39 cellular contexts compared by ENCODE assay signal in the genomic region with DNA sequence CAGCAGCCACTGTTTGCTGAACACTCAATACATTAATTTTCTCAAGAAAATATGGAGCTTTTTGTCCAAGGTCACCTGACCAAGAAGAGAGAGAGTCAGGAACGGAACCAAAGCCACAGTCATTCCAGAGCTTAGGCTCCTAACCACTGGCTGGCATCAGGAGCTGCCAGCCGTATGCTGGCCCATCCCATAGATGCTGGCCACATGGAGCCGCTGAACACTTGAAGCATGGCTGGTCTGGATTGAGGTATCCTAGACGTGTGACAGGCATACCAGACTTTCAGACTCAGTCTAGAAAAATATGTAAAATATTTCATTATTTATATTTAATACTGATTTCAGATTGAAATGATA.
"Had no signal": no experiment of that assay in that cellular context is flagged by ENCODE, and none has a peak within 500 bp of the region (broad histone marks: within the 10 kb centered on the region; RNA-seq: fewer than 3 reads in every experiment).

No MANE protein-coding gene starts in this region.

- H3K36me3 Mint-ChIP-seq: activated CD4-positive, alpha-beta memory T cell treated with anti-CD3 and anti-CD28 coated beads for 36 hours; activated CD8-positive, alpha-beta memory T cell treated with anti-CD3 and anti-CD28 coated beads, Interleukin-2, amount 10 ng/mL, durations not matched to agents 7 days and 5 days; activated naive CD4-positive, alpha-beta T cell treated with anti-CD3 and anti-CD28 coated beads, Interleukin-2, amount 50 U/mL, for 24 hours; activated naive CD8-positive, alpha-beta T cell treated with anti-CD3 and anti-CD28 coated beads for 36 hours; brain had no signal

- H3K27me3 ChIP-seq: adrenal gland, breast epithelium, cardiac muscle cell had no signal

- H3K27ac ChIP-seq: adrenal gland, breast epithelium, cardiac muscle cell, coronary artery, dorsolateral prefrontal cortex, esophagus muscularis mucosa, foreskin keratinocyte, gastrocnemius medialis, WERI-Rb-1 had no signal

- DNase-seq: activated B cell treated with CpG ODN at 0.5 μM for 24 hours; activated CD4-positive, alpha-beta memory T cell treated with anti-CD3 and anti-CD28 coated beads for 36 hours; activated CD4-positive, alpha-beta T cell treated with anti-CD3 and anti-CD28 coated beads for 36 hours; activated CD4-positive, alpha-beta T cell treated with anti-CD3 and anti-CD28 coated beads, Interleukin-2, amount 10 ng/mL, durations not matched to agents 24 days and 14 days; activated CD4-positive, CD25-positive, alpha-beta regulatory T cell treated with anti-CD3 and anti-CD28 coated beads, Interleukin-2, amount 50 U/mL, for 72 hours; activated CD8-positive, alpha-beta memory T cell treated with anti-CD3 and anti-CD28 coated beads, Interleukin-2, amount 10 ng/mL, durations not matched to agents 7 days and 5 days; activated CD8-positive, alpha-beta memory T cell treated with anti-CD3 and anti-CD28 coated beads, Interleukin-2, amount 50 U/mL, for 4 hours; activated CD8-positive, alpha-beta T cell treated with anti-CD3 and anti-CD28 coated beads, Interleukin-2, amount 10 ng/mL, durations not matched to agents 7 days and 5 days; activated effector memory CD4-positive, alpha-beta T cell treated with anti-CD3 and anti-CD28 coated beads, Interleukin-2, amount 50 U/mL, for 16 hours; activated naive CD4-positive, alpha-beta T cell treated with anti-CD3 and anti-CD28 coated beads for 36 hours; activated naive CD8-positive, alpha-beta T cell treated with anti-CD3 and anti-CD28 coated beads for 36 hours; activated naive CD8-positive, alpha-beta T cell treated with anti-CD3 and anti-CD28 coated beads, Interleukin-2, amount 50 U/mL, for 24 hours; activated T-cell treated with anti-CD3 and anti-CD28 coated beads, Interleukin-2, amount 50 U/mL, for 1 hour; activated T-cell treated with anti-CD3 and anti-CD28 coated beads, Interleukin-2, amount 50 U/mL, for 48 hours; amygdala; aorta; central memory CD4-positive, alpha-beta T cell; cerebellar nuclear complex; dorsolateral prefrontal cortex; effector memory CD4-positive, alpha-beta T cell; erythroblast; foreskin keratinocyte; gastrocnemius medialis; head of caudate nucleus; T-helper 1 cell; T-helper 17 cell; T1000; WERI-Rb-1 had no signal

- H3K4me1 ChIP-seq: adrenal gland, breast epithelium, esophagus muscularis mucosa, foreskin keratinocyte, gastrocnemius medialis had no signal

- H3K4me3 Mint-ChIP-seq: activated B cell treated with CpG ODN at 0.5 μM for 24 hours; activated CD4-positive, alpha-beta memory T cell treated with anti-CD3 and anti-CD28 coated beads for 36 hours; activated CD4-positive, alpha-beta T cell treated with anti-CD3 and anti-CD28 coated beads for 36 hours; activated CD4-positive, alpha-beta T cell treated with anti-CD3 and anti-CD28 coated beads, Interleukin-2, amount 10 ng/mL, durations not matched to agents 24 days and 14 days; activated CD8-positive, alpha-beta memory T cell treated with anti-CD3 and anti-CD28 coated beads, Interleukin-2, amount 10 ng/mL, durations not matched to agents 7 days and 5 days; activated CD8-positive, alpha-beta T cell treated with anti-CD3 and anti-CD28 coated beads, Interleukin-2, amount 10 ng/mL, durations not matched to agents 7 days and 5 days; activated naive CD4-positive, alpha-beta T cell treated with anti-CD3 and anti-CD28 coated beads for 36 hours; activated naive CD4-positive, alpha-beta T cell treated with anti-CD3 and anti-CD28 coated beads, Interleukin-2, amount 50 U/mL, for 24 hours; activated naive CD8-positive, alpha-beta T cell treated with anti-CD3 and anti-CD28 coated beads for 36 hours; activated naive CD8-positive, alpha-beta T cell treated with anti-CD3 and anti-CD28 coated beads, Interleukin-2, amount 50 U/mL, for 24 hours; activated T-helper 1 cell treated with anti-CD3 and anti-CD28 coated beads, Interleukin-12 subunit alpha, Interleukin-12 subunit beta, Interleukin-2, Interleukin-4 antibody, amounts not matched to agents 30 ng/mL and 10 ng/mL and 1 ng/mL, durations not matched to agents 14 hours and 24 hours and 36 hours; brain; dendritic cell treated with granulocyte-macrophage colony-stimulating factor and Interleukin-4, amounts not matched to agents 40 ng/mL and 50 ng/mL, for 4 days; T-helper 17 cell; T-helper 2 cell treated with Interferon-gamma antibody and Interleukin-4, amounts not matched to agents 5 μg/mL and 100 μg/mL, for 36 hours had no signal

- H3K27me3 Mint-ChIP-seq: activated CD4-positive, alpha-beta T cell treated with anti-CD3 and anti-CD28 coated beads, Interleukin-2, amount 10 ng/mL, durations not matched to agents 24 days and 14 days; activated naive CD8-positive, alpha-beta T cell treated with anti-CD3 and anti-CD28 coated beads, Interleukin-2, amount 50 U/mL, for 24 hours had no signal

- H3K9me3 ChIP-seq: adrenal gland, breast epithelium, esophagus muscularis mucosa, gastrocnemius medialis had no signal

- H3K36me3 ChIP-seq: adrenal gland, breast epithelium, cardiac muscle cell, esophagus muscularis mucosa, gastrocnemius medialis, WERI-Rb-1 had no signal

- ATAC-seq: activated CD4-positive, alpha-beta T cell treated with anti-CD3 and anti-CD28 coated beads for 36 hours; activated CD8-positive, alpha-beta memory T cell treated with anti-CD3 and anti-CD28 coated beads, Interleukin-2, amount 10 ng/mL, durations not matched to agents 7 days and 5 days; activated CD8-positive, alpha-beta T cell treated with anti-CD3 and anti-CD28 coated beads, Interleukin-2, amount 10 ng/mL, durations not matched to agents 7 days and 5 days; activated naive CD8-positive, alpha-beta T cell treated with anti-CD3 and anti-CD28 coated beads, Interleukin-2, amount 50 U/mL, for 24 hours; foreskin keratinocyte; gastrocnemius medialis; T-helper 17 cell had no signal

- H3K9me3 Mint-ChIP-seq: activated B cell treated with CpG ODN at 0.5 μM for 24 hours; activated CD4-positive, alpha-beta memory T cell treated with anti-CD3 and anti-CD28 coated beads for 36 hours; activated CD4-positive, alpha-beta T cell treated with anti-CD3 and anti-CD28 coated beads, Interleukin-2, amount 10 ng/mL, durations not matched to agents 24 days and 14 days; activated naive CD4-positive, alpha-beta T cell treated with anti-CD3 and anti-CD28 coated beads for 36 hours; activated naive CD4-positive, alpha-beta T cell treated with anti-CD3 and anti-CD28 coated beads, Interleukin-2, amount 50 U/mL, for 24 hours; activated T-helper 2 cell treated with anti-CD3 and anti-CD28 coated beads, Interferon-gamma antibody, Interleukin-2, Interleukin-4, amounts not matched to agents 10 μg/mL and 5 μg/mL and 100 μg/mL, durations not matched to agents 14 hours and 24 hours and 36 hours; dendritic cell treated with granulocyte-macrophage colony-stimulating factor and Interleukin-4, amounts not matched to agents 40 ng/mL and 50 ng/mL, for 4 days; T-helper 2 cell treated with Interferon-gamma antibody and Interleukin-4, amounts not matched to agents 5 μg/mL and 100 μg/mL, for 36 hours had no signal

- H3K4me3 ChIP-seq: adrenal gland, breast epithelium, cardiac muscle cell, coronary artery, dorsolateral prefrontal cortex, esophagus muscularis mucosa, gastrocnemius medialis had no signal

- H3K27ac Mint-ChIP-seq: activated B cell treated with CpG ODN at 0.5 μM for 24 hours; activated CD4-positive, alpha-beta memory T cell treated with anti-CD3 and anti-CD28 coated beads for 36 hours; activated CD4-positive, alpha-beta T cell treated with anti-CD3 and anti-CD28 coated beads for 36 hours; activated CD4-positive, alpha-beta T cell treated with anti-CD3 and anti-CD28 coated beads, Interleukin-2, amount 10 ng/mL, durations not matched to agents 24 days and 14 days; activated CD8-positive, alpha-beta memory T cell treated with anti-CD3 and anti-CD28 coated beads, Interleukin-2, amount 10 ng/mL, durations not matched to agents 7 days and 5 days; activated CD8-positive, alpha-beta T cell treated with anti-CD3 and anti-CD28 coated beads, Interleukin-2, amount 10 ng/mL, durations not matched to agents 7 days and 5 days; activated naive CD4-positive, alpha-beta T cell treated with anti-CD3 and anti-CD28 coated beads for 36 hours; activated naive CD4-positive, alpha-beta T cell treated with anti-CD3 and anti-CD28 coated beads, Interleukin-2, amount 50 U/mL, for 24 hours; activated naive CD8-positive, alpha-beta T cell treated with anti-CD3 and anti-CD28 coated beads for 36 hours; activated naive CD8-positive, alpha-beta T cell treated with anti-CD3 and anti-CD28 coated beads, Interleukin-2, amount 50 U/mL, for 24 hours; activated T-helper 1 cell treated with anti-CD3 and anti-CD28 coated beads, Interleukin-12 subunit alpha, Interleukin-12 subunit beta, Interleukin-2, Interleukin-4 antibody, amounts not matched to agents 30 ng/mL and 10 ng/mL and 1 ng/mL, durations not matched to agents 14 hours and 24 hours and 36 hours; activated T-helper 2 cell treated with anti-CD3 and anti-CD28 coated beads, Interferon-gamma antibody, Interleukin-2, Interleukin-4, amounts not matched to agents 10 μg/mL and 5 μg/mL and 100 μg/mL, durations not matched to agents 14 hours and 24 hours and 36 hours; brain; dendritic cell treated with granulocyte-macrophage colony-stimulating factor and Interleukin-4, amounts not matched to agents 40 ng/mL and 50 ng/mL, for 4 days; T-helper 2 cell treated with Interferon-gamma antibody and Interleukin-4, amounts not matched to agents 5 μg/mL and 100 μg/mL, for 36 hours had no signal

- H3K4me1 Mint-ChIP-seq: activated B cell treated with CpG ODN at 0.5 μM for 24 hours; activated CD4-positive, alpha-beta T cell treated with anti-CD3 and anti-CD28 coated beads for 36 hours; activated CD4-positive, alpha-beta T cell treated with anti-CD3 and anti-CD28 coated beads, Interleukin-2, amount 10 ng/mL, durations not matched to agents 24 days and 14 days; activated CD8-positive, alpha-beta memory T cell treated with anti-CD3 and anti-CD28 coated beads, Interleukin-2, amount 10 ng/mL, durations not matched to agents 7 days and 5 days; activated naive CD4-positive, alpha-beta T cell treated with anti-CD3 and anti-CD28 coated beads, Interleukin-2, amount 50 U/mL, for 24 hours; activated naive CD8-positive, alpha-beta T cell treated with anti-CD3 and anti-CD28 coated beads for 36 hours; activated naive CD8-positive, alpha-beta T cell treated with anti-CD3 and anti-CD28 coated beads, Interleukin-2, amount 50 U/mL, for 24 hours; brain; T-helper 17 cell had no signal
